In the genomic region with DNA sequence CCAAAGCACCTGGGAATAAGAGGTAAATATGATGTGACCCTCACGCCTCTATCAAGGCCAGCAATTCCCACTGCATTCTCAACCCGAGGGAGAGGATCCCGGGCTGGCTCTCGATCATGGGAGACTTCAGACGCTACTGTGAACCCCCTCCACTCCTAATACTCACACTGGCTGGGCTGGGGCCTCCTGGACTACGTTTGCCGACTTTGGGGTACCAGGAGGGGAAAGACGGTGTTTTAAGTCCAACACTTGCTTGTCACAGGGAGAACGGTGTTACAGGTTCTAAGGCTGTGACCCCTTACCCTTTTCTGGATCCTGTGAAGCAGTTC, we compare ENCODE assay signal across 8 cellular contexts. TPM values are rescaled to one million over a fixed set of nuclear protein-coding genes. Genes with fewer than 3 reads are reported as not detected.
A peak's percentile ranks its signal among the peaks of the same experiment; 100 is the strongest.
DNase-seq lines count a peak whose midpoint lies in the region; ATAC-seq and TF ChIP-seq lines count a peak whose summit lies in the region.

No MANE protein-coding gene starts in this region.

- intact Hi-C loops in Caco-2 (cut with micrococcal nuclease; ENCODE audit: unreplicated experiment) (loop anchor here (5.0 kb wide), 1 partner anchor 87 kb away; no protein-coding TSS in a partner anchor), dorsolateral prefrontal cortex (cut with DNase I) (loop anchor here (2.0 to 5.0 kb wide), 3 partner anchors 28 to 88 kb away; partner anchors contain the start of gene PRIM1 (in 1 of the 2))

- H3K27ac Mint-ChIP-seq in Caco-2 (ENCODE audit: unreplicated experiment), result peak overlapping the region; percentile 99

- no peaks in the 10 kb centered on the region for H3K9me3 Mint-ChIP-seq in Caco-2 (ENCODE audit: unreplicated experiment)

- peaks cover 36% of the 10 kb centered on the region for H3K4me1 Mint-ChIP-seq in Caco-2 (ENCODE audit: low read depth, unreplicated experiment)

- H3K27ac ChIP-seq in dorsolateral prefrontal cortex (peak overlapping the region; percentile 82 to 99 (median 96)), mucosa of rectum (ENCODE audit: low read depth in 2 of 2, low read length in 2 of 2) (peak overlapping the region; percentile 88 to 93)

- TF ChIP-seq CTCF in Caco-2 (IDR thresholded peaks at IDR 0.05; ENCODE audit: insufficient read depth in 1 of 2, low read depth in 1 of 2, low read length in 1 of 2, severe bottlenecking in 1 of 2, unreplicated experiment in 1 of 2), result no peak
- TF ChIP-seq CTCF in dorsolateral prefrontal cortex (IDR thresholded peaks at IDR 0.05 in 54 of 56, conservative IDR thresholded peaks at IDR 0.05 in 2 of 56; ENCODE audit: low read depth in 1 of 56, partially characterized antibody in 56 of 56), result no peak

- peaks cover 1% of the 10 kb centered on the region for H3K36me3 ChIP-seq in Caco-2 (ENCODE audit: control insufficient read depth, insufficient read depth, low read length)
- peaks cover 13 to 21% of the 10 kb centered on the region in 2 donors for H3K36me3 ChIP-seq in mucosa of rectum (ENCODE audit: control insufficient read depth in 2 of 2, insufficient read depth in 2 of 2, low read length in 2 of 2)

- POLR2A ChIA-PET in Caco-2 (lab: Charles Lee), result interaction anchor here (0.6 to 3.7 kb wide), 3 partner anchors 27 to 36 kb away, joined by 4 to 51 read pairs (median 29); partner anchors contain the start of gene PTGES3

- no peaks in the 10 kb centered on the region for H3K27me3 Mint-ChIP-seq in Caco-2 (ENCODE audit: insufficient read depth, unreplicated experiment)

- BruUV-seq in Caco-2 (replicated peaks; lab: Mats Ljungman, UMichigan), result TSS peak; percentile 49

- H3K9me3 ChIP-seq in Caco-2, result no peaks in the 10 kb centered on the region
- H3K9me3 ChIP-seq in mucosa of rectum (ENCODE audit: control insufficient read depth in 2 of 2, low read length in 2 of 2), result no peaks in the 10 kb centered on the region

- peak overlapping the region; percentile 99 for H3K4me3 Mint-ChIP-seq in Caco-2 (ENCODE audit: unreplicated experiment)

- peaks cover 29% of the 10 kb centered on the region for H3K4me1 ChIP-seq in Caco-2
- H3K4me1 ChIP-seq in mucosa of rectum (ENCODE audit: control insufficient read depth in 2 of 2, insufficient read depth in 2 of 2, low read length in 2 of 2), result peaks cover 30 to 36% of the 10 kb centered on the region in 2 donors

- H3K27me3 ChIP-seq in Caco-2 (replicated peaks; ENCODE audit: control insufficient read depth, insufficient read depth, low read length) (no peaks in the 10 kb centered on the region), dorsolateral prefrontal cortex (no peaks in the 10 kb centered on the region), mucosa of rectum (ENCODE audit: control insufficient read depth in 2 of 2, insufficient read depth in 2 of 2, low read length in 2 of 2) (no peaks in the 10 kb centered on the region)

- H3K4me3 ChIP-seq in Caco-2 (ENCODE audit: low read depth, low read length) (peak overlapping the region; percentile 68), dorsolateral prefrontal cortex (peak overlapping the region; percentile 55 to 100 (median 89)), mucosa of rectum (ENCODE audit: low read length in 2 of 2) (peak overlapping the region; percentile 96 to 99)

- CTCF ChIA-PET in Caco-2 (lab: Charles Lee), result interaction anchor here (1.1 kb wide), 1 partner anchor 88 kb away, joined by 13 read pairs; no protein-coding TSS in a partner anchor

- H3K36me3 Mint-ChIP-seq in Caco-2 (ENCODE audit: insufficient read depth, unreplicated experiment), result peaks cover 72% of the 10 kb centered on the region

- DNase-seq in Caco-2, result no peak
- peak; percentile 69 for DNase-seq in NCI-H69 (lab: John Stamatoyannopoulos, UW)
- peak in 1 of 10 donors; percentile 42 for DNase-seq in dorsolateral prefrontal cortex
- no peak for DNase-seq in retina

- H3K9ac ChIP-seq in mucosa of rectum (ENCODE audit: low read depth in 1 of 2, low read length in 2 of 2), result peak overlapping the region; percentile 99

- no peak for ATAC-seq in HG03280 (IDR thresholded peaks at IDR 0.05; ENCODE audit: unreplicated experiment)
- no peak for ATAC-seq in HG02852 (IDR thresholded peaks at IDR 0.05; ENCODE audit: unreplicated experiment)
- ATAC-seq in HG02798 (IDR thresholded peaks at IDR 0.05; ENCODE audit: poor library complexity, unreplicated experiment), result no peak

RNA-seq across cellular contexts. Expression of gene NACA, which starts 0.5 kb away (rescaled TPM):
- total RNA-seq in Caco-2 (2022) (784 and 804 TPM in 2 replicates), dorsolateral prefrontal cortex (100 to 1,000 TPM; 265 to 487 (median 373) TPM)

RNA-seq across cellular contexts. Expression of gene PRIM1, which starts 27.5 kb away (rescaled TPM):
- 38.0 and 40.2 TPM in 2 replicates for total RNA-seq in Caco-2 (2022)
- total RNA-seq in dorsolateral prefrontal cortex, result 10 to 100 TPM in 64 of 120 experiments, 1 to 10 TPM in 56; 5.5 to 17.4 (median 10.2) TPM

RNA-seq across cellular contexts. Expression of gene PTGES3, which starts 36.5 kb away (rescaled TPM):
- 241 and 242 TPM in 2 replicates for total RNA-seq in Caco-2 (2022)
- 100 to 1,000 TPM; 109 to 354 (median 170) TPM for total RNA-seq in dorsolateral prefrontal cortex

RNA-seq across cellular contexts. Expression of gene HSD17B6, which starts 38.5 kb away (rescaled TPM):
- total RNA-seq in Caco-2 (2022), result 1.6 and 2.5 TPM in 2 replicates
- 10 to 100 TPM in 94 of 120 experiments, 1 to 10 TPM in 26; 5.9 to 37.3 (median 12.2) TPM for total RNA-seq in dorsolateral prefrontal cortex
